ENCODE assay signal across 10 cellular contexts in genomic region chr7:150903627-150904026, GRCh38. TPM values are rescaled to one million over a fixed set of nuclear protein-coding genes. Genes with fewer than 3 reads are reported as not detected.
DNase-seq lines count a peak whose midpoint lies in the region; ATAC-seq and TF ChIP-seq lines count a peak whose summit lies in the region.
"Had no signal": no experiment of that assay in that cellular context is flagged by ENCODE, and none has a peak within 500 bp of the region (broad histone marks: within the 10 kb centered on the region; RNA-seq: fewer than 3 reads in every experiment).

No MANE protein-coding gene starts in this region.

- no peak for ATAC-seq in left lobe of liver

- POLR2A ChIA-PET in PC-9 (lab: Charles Lee; ENCODE audit: unreplicated experiment) = interaction anchor here (0.5 to 0.7 kb wide), 3 partner anchors 40 to 212 kb away, joined by 3 to 5 read pairs (median 5); partner anchors contain the start of gene TMUB1

- H3K4me2 ChIP-seq in PC-9 = no peak overlapping the region

- H3K27ac ChIP-seq in PC-9 (no peak overlapping the region), stomach smooth muscle (ENCODE audit: low read length) (peak overlapping the region; percentile 60), esophagus squamous epithelium (peak overlapping the region in 2 of 4 donors; percentile 42 to 49)
- H3K27ac ChIP-seq: 22Rv1 had no signal

- H3K36me3 ChIP-seq in PC-9 (ENCODE audit: low read depth) = no peaks in the 10 kb centered on the region
- no peaks in the 10 kb centered on the region for H3K36me3 ChIP-seq in stomach smooth muscle (ENCODE audit: control insufficient read depth in 2 of 2, insufficient read depth in 2 of 2, low read length in 2 of 2)
- no peaks in the 10 kb centered on the region for H3K36me3 ChIP-seq in esophagus squamous epithelium

- H3K79me2 ChIP-seq in PC-9 (ENCODE audit: low read depth) = no peaks in the 10 kb centered on the region

- no TSS peak for BruUV-seq in PC-9 (replicated peaks; lab: Mats Ljungman, UMichigan)

- H3K27ac Mint-ChIP-seq in glutamatergic neuron (ENCODE audit: unreplicated experiment) = no peak overlapping the region

- peaks cover 4% of the 10 kb centered on the region for H3K27me3 Mint-ChIP-seq in glutamatergic neuron (ENCODE audit: unreplicated experiment)

- H3K4me3 ChIP-seq in PC-9 (no peak overlapping the region), foreskin fibroblast (ENCODE audit: low read depth in 1 of 2, low read length in 2 of 2) (no peak overlapping the region), stomach smooth muscle (ENCODE audit: low read length in 2 of 2) (no peak overlapping the region), esophagus squamous epithelium (no peak overlapping the region)

- no peak overlapping the region for H3K9ac ChIP-seq in stomach smooth muscle (ENCODE audit: low read length in 2 of 2)

- 25 to 26% methylated on average over 11 to 12 of the region's 12 CpGs for WGBS in esophagus squamous epithelium, 2 donors

- H3K9me3 ChIP-seq in PC-9 (ENCODE audit: insufficient read depth, low read depth) (no peaks in the 10 kb centered on the region), stomach smooth muscle (ENCODE audit: control insufficient read depth in 2 of 2, low read length in 2 of 2) (no peaks in the 10 kb centered on the region), esophagus squamous epithelium (no peaks in the 10 kb centered on the region)

- no peaks in the 10 kb centered on the region for H3K9me3 Mint-ChIP-seq in glutamatergic neuron (ENCODE audit: unreplicated experiment)
- H3K9me3 Mint-ChIP-seq: neural crest cell had no signal

- intact Hi-C loops in PC-9 (cut with micrococcal nuclease; ENCODE audit: unreplicated experiment) (loop anchor here (2.0 to 5.0 kb wide), 3 partner anchors 39 to 209 kb away; partner anchors contain the start of gene ABCB8), esophagus squamous epithelium (cut with DNase I) (no loop called here)

- no peaks in the 10 kb centered on the region for H4K20me1 ChIP-seq in PC-9 (ENCODE audit: insufficient read depth)

- H3K4me1 Mint-ChIP-seq in glutamatergic neuron (ENCODE audit: low read depth, unreplicated experiment) = peaks cover 14% of the 10 kb centered on the region

- no peak overlapping the region for H2AFZ ChIP-seq in PC-9

- H3K36me3 Mint-ChIP-seq in glutamatergic neuron (ENCODE audit: unreplicated experiment) = no peaks in the 10 kb centered on the region

- H3K4me1 ChIP-seq in PC-9 (replicated peaks; ENCODE audit: insufficient read depth) (no peaks in the 10 kb centered on the region), stomach smooth muscle (ENCODE audit: control insufficient read depth, insufficient read depth, low read length) (peaks cover 32% of the 10 kb centered on the region), esophagus squamous epithelium (peaks cover 1 to 34% (median 6%) of the 10 kb centered on the region in 3 donors)

- H3K9me2 ChIP-seq in PC-9 (ENCODE audit: insufficient read depth) = no peaks in the 10 kb centered on the region

- no peaks in the 10 kb centered on the region for H3F3A ChIP-seq in PC-9 (ENCODE audit: insufficient read depth, low read depth)

- CTCF ChIA-PET in PC-9 (lab: Charles Lee) = interaction anchor here (0.5 kb wide), 2 partner anchors 33 to 1196 kb away, joined by 4 to 6 read pairs; no protein-coding TSS in a partner anchor

- no peak for TF ChIP-seq POLR2A in esophagus squamous epithelium (IDR thresholded peaks at IDR 0.05)

- DNase-seq in DMS 273 (lab: John Stamatoyannopoulos, UW; ENCODE audit: unreplicated experiment) = peak; percentile 52
- no peak for DNase-seq in DMS 273 treated with DMSO at 0.1 percent for 48 hours (lab: John Stamatoyannopoulos, UW)
- peak; percentile 64 to 93 for DNase-seq in PC-9
- peak; percentile 24 to 58 for DNase-seq in foreskin fibroblast
- DNase-seq in glutamatergic neuron = no peak
- no peak for DNase-seq in esophagus squamous epithelium (lab: John Stamatoyannopoulos, UW)
- DNase-seq in left lobe of liver (ENCODE audit: low spot score) = no peak

- peaks cover 52% of the 10 kb centered on the region for H3K27me3 ChIP-seq in PC-9 (ENCODE audit: insufficient read depth, low read depth)
- no peaks in the 10 kb centered on the region for H3K27me3 ChIP-seq in stomach smooth muscle (ENCODE audit: control insufficient read depth in 1 of 2, insufficient read depth in 2 of 2, low read length in 2 of 2)
- peaks cover 0 to 30% (median 0%) of the 10 kb centered on the region in 4 donors for H3K27me3 ChIP-seq in esophagus squamous epithelium

- no peak overlapping the region for H3K4me3 Mint-ChIP-seq in glutamatergic neuron (ENCODE audit: unreplicated experiment)
- H3K4me3 Mint-ChIP-seq: neural crest cell had no signal

- TF ChIP-seq CTCF in PC-9 (conservative IDR thresholded peaks at IDR 0.05) (no peak), foreskin fibroblast (IDR thresholded peaks at IDR 0.05; ENCODE audit: low read depth, low read length) (no peak), glutamatergic neuron (IDR thresholded peaks at IDR 0.05; ENCODE audit: partially characterized antibody, unreplicated experiment) (no peak), esophagus squamous epithelium (IDR thresholded peaks at IDR 0.05) (no peak)

RNA-seq across cellular contexts. Expression of gene AOC1, which starts 51.3 kb away (rescaled TPM):
- total RNA-seq in PC-9 (2021) (11.4 and 13.1 TPM in 2 replicates), glutamatergic neuron (ENCODE audit: unreplicated experiment) (not detected), esophagus squamous epithelium (1 to 10 TPM in 2 of 4 donors, under 1 TPM in 2; 0.26 to 4.4 (median 1.4) TPM), left lobe of liver (18.9 TPM)
- total RNA-seq: neural crest cell had no signal

Comparison
In these comparisons a context has a peak if more than half of its experiments do, and no peak if none do; other contexts are left out.
1. DNase-seq: peak in DMS 273 (single experiment), PC-9 (2 of 2) and foreskin fibroblast (2 of 2); none in DMS 273 treated with DMSO at 0.1 percent for 48 hours (single experiment), glutamatergic neuron (single experiment), esophagus squamous epithelium (single experiment) and left lobe of liver (single experiment).